ENCODE assay signal across 8 cellular contexts in the genomic region with DNA sequence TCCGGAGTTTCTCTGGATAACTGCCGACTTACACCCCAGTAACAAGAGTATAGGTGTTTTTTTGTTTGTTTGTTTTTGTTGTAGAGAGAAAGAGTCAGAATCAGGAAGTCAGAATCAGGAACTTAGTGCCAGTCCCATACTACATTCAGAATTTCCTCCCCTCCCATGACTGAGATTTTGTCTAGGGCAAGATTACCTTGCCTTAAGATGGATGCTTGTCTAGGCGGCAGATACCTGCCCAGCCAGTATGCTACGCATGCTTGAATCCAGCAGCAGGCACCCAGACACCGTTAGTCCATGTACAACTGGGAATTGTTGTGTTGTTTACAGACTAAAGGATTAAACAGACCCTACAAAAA. TPM values are rescaled to one million over a fixed set of nuclear protein-coding genes. Genes with fewer than 3 reads are reported as not detected.
DNase-seq lines count a peak whose midpoint lies in the region; TF ChIP-seq lines count a peak whose summit lies in the region.

No MANE protein-coding gene starts in this region.

- H3F3A ChIP-seq in OCI-LY1 (ENCODE audit: insufficient read depth, low read length), result 0 out of 2 replicates have a peak, but pooled peaks cover 7% of the 10 kb centered on the region

- H3K9me3 Mint-ChIP-seq in activated T-cell treated with anti-CD3 and anti-CD28 coated beads, Interleukin-2, amount 50 U/mL, for 24 hours, result no peaks in the 10 kb centered on the region

- H4K20me1 ChIP-seq in OCI-LY1 (ENCODE audit: insufficient read depth, low read length), result no peaks in the 10 kb centered on the region

- peaks cover 52% of the 10 kb centered on the region for H3K79me2 ChIP-seq in OCI-LY1 (ENCODE audit: insufficient read depth, low read length)

- H3K9me2 ChIP-seq in OCI-LY1 (ENCODE audit: low read depth, low read length), result no peaks in the 10 kb centered on the region

- H3K4me3 ChIP-seq in OCI-LY1 (ENCODE audit: low read depth, low read length, poor library complexity, severe bottlenecking) (peak overlapping the region; percentile 59), dorsolateral prefrontal cortex (peak overlapping the region; percentile 37 to 80 (median 66)), muscle layer of colon (ENCODE audit: low read depth in 1 of 2, low read length in 2 of 2) (peak overlapping the region; percentile 77 to 84)

- TF ChIP-seq CTCF in OCI-LY1 (IDR thresholded peaks at IDR 0.05; ENCODE audit: low read length) (no peak), dorsolateral prefrontal cortex (IDR thresholded peaks at IDR 0.05 in 54 of 56, conservative IDR thresholded peaks at IDR 0.05 in 2 of 56; ENCODE audit: low read depth in 1 of 56, partially characterized antibody in 56 of 56) (no peak)

- H3K27ac ChIP-seq in OCI-LY1 (ENCODE audit: low read depth, low read length, poor library complexity, severe bottlenecking) (peak overlapping the region; percentile 46), dorsolateral prefrontal cortex (peak overlapping the region; percentile 66 to 99 (median 94)), muscle layer of colon (ENCODE audit: low read depth, low read length) (peak overlapping the region; percentile 64)

- peak overlapping the region; percentile 70 for H3K4me2 ChIP-seq in OCI-LY1 (ENCODE audit: low read length)

- H3K4me3 Mint-ChIP-seq in activated T-cell treated with anti-CD3 and anti-CD28 coated beads, Interleukin-2, amount 50 U/mL, for 24 hours, result peak overlapping the region; percentile 88

- H3K4me1 ChIP-seq in OCI-LY1 (ENCODE audit: insufficient read depth, low read length, severe bottlenecking), result peaks cover 45% of the 10 kb centered on the region
- H3K4me1 ChIP-seq in muscle layer of colon (ENCODE audit: insufficient read depth, low read length), result peaks cover 27% of the 10 kb centered on the region

- H3K36me3 Mint-ChIP-seq in activated T-cell treated with anti-CD3 and anti-CD28 coated beads, Interleukin-2, amount 50 U/mL, for 24 hours (ENCODE audit: low read depth), result peaks cover 100% of the 10 kb centered on the region

- H3K27ac Mint-ChIP-seq in activated T-cell treated with anti-CD3 and anti-CD28 coated beads, Interleukin-2, amount 50 U/mL, for 24 hours, result peak overlapping the region; percentile 100

- H3K9me3 ChIP-seq in OCI-LY1 (ENCODE audit: low read length) (no peaks in the 10 kb centered on the region), muscle layer of colon (ENCODE audit: low read length) (no peaks in the 10 kb centered on the region)

- no peak for DNase-seq in activated T-cell treated with anti-CD3 and anti-CD28 coated beads, Interleukin-2, amount 50 U/mL, for 24 hours
- no peak for DNase-seq in activated T-cell treated with anti-CD3 and anti-CD28 coated beads for 4 hours
- no peak for DNase-seq in dorsolateral prefrontal cortex
- no peak for DNase-seq in hepatic stellate cell (ENCODE audit: low spot score)
- no peak for DNase-seq in NCI-H1048 (lab: John Stamatoyannopoulos, UW)
- no peak for DNase-seq in activated gamma-delta T cell (lab: John Stamatoyannopoulos, UW)

- no peak overlapping the region for H2AFZ ChIP-seq in OCI-LY1 (ENCODE audit: low read length)

- H3K4me1 Mint-ChIP-seq in activated T-cell treated with anti-CD3 and anti-CD28 coated beads, Interleukin-2, amount 50 U/mL, for 24 hours (ENCODE audit: low read depth), result peaks cover 96% of the 10 kb centered on the region

- H3K36me3 ChIP-seq in OCI-LY1 (ENCODE audit: insufficient read depth, low read length) (peaks cover 97% of the 10 kb centered on the region), muscle layer of colon (ENCODE audit: insufficient read depth, low read length) (peaks cover 72% of the 10 kb centered on the region)

- intact Hi-C loops in dorsolateral prefrontal cortex (cut with DNase I), result loop anchor here in 1 of 2 donors (10.0 kb wide), 1 partner anchor 380 kb away; the partner anchor contains the start of gene RPL37A

- H3K9ac ChIP-seq in OCI-LY1 (ENCODE audit: low read length) (peak overlapping the region; percentile 62), muscle layer of colon (ENCODE audit: low read length) (peak overlapping the region; percentile 65)

- H3K27me3 ChIP-seq in OCI-LY1 (ENCODE audit: insufficient read depth, low read length), result no peaks in the 10 kb centered on the region
- H3K27me3 ChIP-seq in dorsolateral prefrontal cortex, result no peaks in the 10 kb centered on the region
- no peaks in the 10 kb centered on the region for H3K27me3 ChIP-seq in muscle layer of colon (ENCODE audit: control insufficient read depth in 1 of 2, insufficient read depth in 2 of 2, low read length in 2 of 2)

- H3K27me3 Mint-ChIP-seq in activated T-cell treated with anti-CD3 and anti-CD28 coated beads, Interleukin-2, amount 50 U/mL, for 24 hours, result no peaks in the 10 kb centered on the region

RNA-seq across cellular contexts. Expression of gene XRCC5, which starts 6.1 kb away (rescaled TPM):
- total RNA-seq in dorsolateral prefrontal cortex, result 100 to 1,000 TPM; 119 to 262 (median 192) TPM

RNA-seq across cellular contexts. Expression of gene TMEM169, which starts 33.5 kb away (rescaled TPM):
- 10 to 100 TPM in 57 of 120 experiments, 1 to 10 TPM in 63; 3.1 to 15.6 (median 9.6) TPM for total RNA-seq in dorsolateral prefrontal cortex

RNA-seq across cellular contexts. Expression of gene PECR, which starts 33.6 kb away (rescaled TPM):
- 10 to 100 TPM in 119 of 120 experiments, 1 to 10 TPM in 1; 8.9 to 25.8 (median 16.2) TPM for total RNA-seq in dorsolateral prefrontal cortex
